8 cellular contexts compared by ENCODE assay signal in genomic region chr2:130181880-130182682, GRCh38. TPM values are rescaled to one million over a fixed set of nuclear protein-coding genes. Genes with fewer than 3 reads are reported as not detected.
DNase-seq lines count a peak whose midpoint lies in the region; ATAC-seq and TF ChIP-seq lines count a peak whose summit lies in the region.
"Not testable (repeated sequence)": the region's sequence is repeated elsewhere in the genome, so short reads cannot be mapped to it uniquely, and the experiment has no call there.

A gene with protein sequence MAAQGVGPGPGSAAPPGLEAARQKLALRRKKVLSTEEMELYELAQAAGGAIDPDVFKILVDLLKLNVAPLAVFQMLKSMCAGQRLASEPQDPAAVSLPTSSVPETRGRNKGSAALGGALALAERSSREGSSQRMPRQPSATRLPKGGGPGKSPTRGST (plus strand): TSS chr2:130182262. CDS start chr2:130182283, 21 bp downstream.

- ATAC-seq in GM19455 (IDR thresholded peaks at IDR 0.05; ENCODE audit: unreplicated experiment) (peak; percentile 83), lower lobe of right lung (peak; percentile 95 to 97)

- DNase-seq in CD8-positive, alpha-beta memory T cell: peak; percentile 86 to 94 (median 91)
- peak; percentile 92 for DNase-seq in HK-2 (ENCODE audit: unreplicated experiment)
- peak; percentile 58 for DNase-seq in NCI-H82 treated with DMSO at 0.1 percent for 48 hours (lab: John Stamatoyannopoulos, UW; ENCODE audit: unreplicated experiment)
- peak; percentile 92 for DNase-seq in activated CD4-positive, alpha-beta memory T cell treated with anti-CD3 and anti-CD28 coated beads, Interleukin-2, amount 10 ng/mL, durations not matched to agents 7 days and 5 days
- peak; percentile 90 for DNase-seq in ecto neural progenitor cell (ENCODE audit: low spot score)
- DNase-seq in lower lobe of right lung: peak; percentile 92
- peak; percentile 80 to 88 (median 86) for DNase-seq in stimulated activated CD4-positive, alpha-beta T cell treated with anti-CD3 and anti-CD28 coated beads, TNF-alpha, amount 100 ng/mL, for 24 hours (ENCODE audit: low read depth in 3 of 3)

- peak within 1 kb of the TSS; percentile 93 to 98 (median 95) for H3K27ac Mint-ChIP-seq in CD8-positive, alpha-beta memory T cell
- peak within 1 kb of the TSS; percentile 93 for H3K27ac Mint-ChIP-seq in activated CD4-positive, alpha-beta memory T cell treated with anti-CD3 and anti-CD28 coated beads, Interleukin-2, amount 10 ng/mL, durations not matched to agents 7 days and 5 days

- intact Hi-C loops in lower lobe of right lung (cut with DNase I): not testable (repeated sequence)

- not testable (repeated sequence) for H3K9me3 Mint-ChIP-seq in CD8-positive, alpha-beta memory T cell; activated CD4-positive, alpha-beta memory T cell treated with anti-CD3 and anti-CD28 coated beads, Interleukin-2, amount 10 ng/mL, durations not matched to agents 7 days and 5 days

- peak within 1 kb of the TSS; percentile 89 to 97 (median 91) for H3K4me3 Mint-ChIP-seq in CD8-positive, alpha-beta memory T cell
- H3K4me3 Mint-ChIP-seq in activated CD4-positive, alpha-beta memory T cell treated with anti-CD3 and anti-CD28 coated beads, Interleukin-2, amount 10 ng/mL, durations not matched to agents 7 days and 5 days: peak within 1 kb of the TSS; percentile 92

- peak within 1 kb of the TSS; percentile 94 for H3K4me3 ChIP-seq in CD8-positive, alpha-beta memory T cell (ENCODE audit: low read length)
- peak within 1 kb of the TSS; percentile 92 for H3K4me3 ChIP-seq in lower lobe of right lung

- H3K27me3 Mint-ChIP-seq in CD8-positive, alpha-beta memory T cell; activated CD4-positive, alpha-beta memory T cell treated with anti-CD3 and anti-CD28 coated beads, Interleukin-2, amount 10 ng/mL, durations not matched to agents 7 days and 5 days: not testable (repeated sequence)

- H3K27ac ChIP-seq in CD8-positive, alpha-beta memory T cell (ENCODE audit: low read depth, low read length): peak within 1 kb of the TSS; percentile 90
- H3K27ac ChIP-seq in lower lobe of right lung: peak within 1 kb of the TSS; percentile 92

- H3K4me1 ChIP-seq in CD8-positive, alpha-beta memory T cell (ENCODE audit: insufficient read depth, low read length): peaks cover 23% of the 10 kb centered on the region
- H3K4me1 ChIP-seq in lower lobe of right lung: peaks cover 19% of the 10 kb centered on the region

- H3K27me3 ChIP-seq in CD8-positive, alpha-beta memory T cell (ENCODE audit: insufficient read depth, low read length, poor library complexity, severe bottlenecking); lower lobe of right lung (ENCODE audit: low read depth): not testable (repeated sequence)

- not testable (repeated sequence) for H3K36me3 ChIP-seq in CD8-positive, alpha-beta memory T cell (ENCODE audit: insufficient read depth, low read length); lower lobe of right lung

- CTCF ChIA-PET in CD8-positive, alpha-beta memory T cell (lab: Charles Lee): interaction anchor here (0.9 to 2.6 kb wide), 7 partner anchors 151 to 1311 kb away, joined by 3 to 21 read pairs (median 6); partner anchors contain the start of genes IMP4 and PTPN18
- CTCF ChIA-PET in activated CD4-positive, alpha-beta memory T cell treated with anti-CD3 and anti-CD28 coated beads, Interleukin-2, amount 10 ng/mL, durations not matched to agents 7 days and 5 days (lab: Charles Lee): interaction anchor here (0.8 to 2.6 kb wide), 4 partner anchors 26 to 1311 kb away, joined by 3 to 23 read pairs (median 4); partner anchors contain the start of gene IMP4

- not testable (repeated sequence) for H3K9me3 ChIP-seq in CD8-positive, alpha-beta memory T cell (ENCODE audit: low read length); lower lobe of right lung

- TF ChIP-seq CTCF in lower lobe of right lung (IDR thresholded peaks at IDR 0.05): peak; percentile 67

- POLR2A ChIA-PET in CD8-positive, alpha-beta memory T cell (lab: Charles Lee): interaction anchor here (0.6 to 3.3 kb wide), 6 partner anchors 155 to 1313 kb away, joined by 3 to 40 read pairs (median 4); partner anchors contain the start of gene IMP4
- POLR2A ChIA-PET in activated CD4-positive, alpha-beta memory T cell treated with anti-CD3 and anti-CD28 coated beads, Interleukin-2, amount 10 ng/mL, durations not matched to agents 7 days and 5 days (lab: Charles Lee): interaction anchor here (0.6 to 5.0 kb wide), 11 partner anchors 11 to 192 kb away, joined by 3 to 58 read pairs (median 3); partner anchors contain the start of gene IMP4

- peaks cover 0 to 19% (median 5%) of the 10 kb centered on the region in 3 donors for H3K36me3 Mint-ChIP-seq in CD8-positive, alpha-beta memory T cell
- peaks cover 18% of the 10 kb centered on the region for H3K36me3 Mint-ChIP-seq in activated CD4-positive, alpha-beta memory T cell treated with anti-CD3 and anti-CD28 coated beads, Interleukin-2, amount 10 ng/mL, durations not matched to agents 7 days and 5 days (ENCODE audit: low read depth)

- peaks cover 18 to 42% (median 25%) of the 10 kb centered on the region in 3 donors for H3K4me1 Mint-ChIP-seq in CD8-positive, alpha-beta memory T cell
- H3K4me1 Mint-ChIP-seq in activated CD4-positive, alpha-beta memory T cell treated with anti-CD3 and anti-CD28 coated beads, Interleukin-2, amount 10 ng/mL, durations not matched to agents 7 days and 5 days: peaks cover 43% of the 10 kb centered on the region

RNA-seq across cellular contexts. Expression of the gene that starts here (rescaled TPM):
- total RNA-seq in CD8-positive, alpha-beta memory T cell: 100 to 1,000 TPM; 303 to 318 TPM
- 179 TPM for polyA plus RNA-seq in CD8-positive, alpha-beta memory T cell
- 100 to 1,000 TPM; 414 to 422 TPM for total RNA-seq in activated CD4-positive, alpha-beta memory T cell treated with anti-CD3 and anti-CD28 coated beads, Interleukin-2, amount 10 ng/mL, durations not matched to agents 7 days and 5 days
- total RNA-seq in lower lobe of right lung: 125 TPM

Comparison
In these comparisons a context has a peak if more than half of its experiments do, and no peak if none do; other contexts are left out.
1. Peak in every context shown above with its lines: DNase-seq, ATAC-seq, H3K4me3 ChIP-seq and H3K27ac ChIP-seq.